10 cellular contexts compared by ENCODE assay signal in the genomic region with DNA sequence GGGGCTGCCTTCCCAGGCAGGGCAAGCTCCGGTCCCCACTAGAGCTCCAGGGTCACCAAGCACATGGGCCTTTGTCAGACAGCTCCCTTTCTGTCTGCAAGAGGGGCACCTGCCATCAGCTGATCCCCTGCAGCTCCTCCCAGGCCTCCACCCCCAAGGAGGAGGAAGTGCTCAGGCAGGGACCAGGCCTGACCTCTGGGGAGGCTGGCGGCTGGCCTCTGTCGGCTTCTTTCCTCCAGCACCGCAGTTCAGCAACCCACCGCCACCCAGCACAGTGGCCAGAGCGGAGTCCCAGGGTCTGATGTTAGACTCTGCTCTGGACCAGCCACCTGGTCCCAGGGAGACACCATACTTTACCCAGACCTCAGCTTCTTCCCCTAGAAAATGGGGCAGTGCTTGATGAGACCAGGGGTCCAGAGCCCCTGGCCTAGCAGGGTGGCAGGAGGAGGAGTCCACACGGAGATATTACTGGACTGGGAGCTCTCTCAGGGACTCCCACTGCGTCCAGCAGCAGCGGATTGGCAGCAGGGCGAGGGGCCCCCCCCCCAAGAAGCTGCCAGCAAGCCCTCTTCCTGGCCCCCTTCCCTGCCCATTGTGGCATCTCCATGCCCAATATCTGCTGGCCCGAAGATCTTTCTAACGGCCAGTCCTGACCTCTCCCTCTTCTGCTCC. TPM values are rescaled to one million over a fixed set of nuclear protein-coding genes. Genes with fewer than 3 reads are reported as not detected.
DNase-seq lines count a peak whose midpoint lies in the region; ATAC-seq, FAIRE-seq and TF ChIP-seq lines count a peak whose summit lies in the region.
"Had no signal": no experiment of that assay in that cellular context is flagged by ENCODE, and none has a peak within 500 bp of the region (broad histone marks: within the 10 kb centered on the region; RNA-seq: fewer than 3 reads in every experiment).

No MANE protein-coding gene starts in this region.

- H3K27me3 ChIP-seq in GM12878 (replicated peaks in 1 of 2; ENCODE audit: control insufficient read depth in 2 of 2, insufficient read depth in 2 of 2, low read length in 1 of 2) = no peaks in the 10 kb centered on the region
- no peaks in the 10 kb centered on the region for H3K27me3 ChIP-seq in osteoblast (ENCODE audit: insufficient read depth, low read length)

- no peak for TF ChIP-seq EP300 in GM12878 (IDR thresholded peaks at IDR 0.05; ENCODE audit: borderline replicate concordance in 1 of 2, control insufficient read depth in 1 of 2, low read depth in 2 of 2, low read length in 2 of 2)

- peak overlapping the region; percentile 97 for H3K27ac ChIP-seq in GM12878 (ENCODE audit: control insufficient read depth, insufficient read depth)
- no peak overlapping the region for H3K27ac ChIP-seq in osteoblast (ENCODE audit: low read depth, low read length)

- peak; percentile 44; the same call in 1 of the 2 replicates for TF ChIP-seq POLR2A in GM12878 (IDR thresholded peaks at IDR 0.05; ENCODE audit: low read depth, low read length)

- TF ChIP-seq CTCF in GM13977 (IDR thresholded peaks at IDR 0.05; ENCODE audit: extremely low read depth, insufficient read depth, missing control alignments) (no peak), GM12878 (IDR thresholded peaks at IDR 0.05 in 2 of 3, conservative IDR thresholded peaks at IDR 0.05 in 1 of 3; ENCODE audit: control insufficient read depth in 2 of 3, extremely low read depth in 1 of 3, insufficient read depth in 1 of 3, low read depth in 3 of 3, low read length in 3 of 3) (no peak), osteoblast (IDR thresholded peaks at IDR 0.05; ENCODE audit: extremely low read depth, low read depth, low read length) (no peak)

- H3K4me2 ChIP-seq in GM12878 (ENCODE audit: control insufficient read depth, insufficient read depth) (peak overlapping the region; percentile 73), osteoblast (ENCODE audit: insufficient read depth, low read length) (no peak overlapping the region)

- CTCF ChIA-PET in GM12878 (lab: Yijun Ruan, JAX) = interaction anchor here (0.6 to 5.6 kb wide), 15 partner anchors 11 to 427 kb away, joined by 3 to 39 read pairs (median 6); partner anchors contain the start of genes BLOC1S3, GEMIN7, PPP1R37 and TRAPPC6A

- H3K79me2 ChIP-seq in GM12878 (ENCODE audit: control insufficient read depth, insufficient read depth, low read length) = peaks cover 31% of the 10 kb centered on the region
- H3K79me2 ChIP-seq in osteoblast (ENCODE audit: insufficient read depth, low read length) = peaks cover 74% of the 10 kb centered on the region

- H3K4me3 ChIP-seq in GM12878 = peak overlapping the region; percentile 39; the same call in 1 of the 2 replicates
- no peak overlapping the region for H3K4me3 ChIP-seq in osteoblast (ENCODE audit: insufficient read depth, low read length)

- in situ Hi-C loops in GM13977 (cut with MboI; ENCODE audit: low pct_unique_long_range_greater_than_20kb, low sequenced_read_pairs, unreplicated experiment) (no loop called here), GM12878 (cut with MboI) (no loop called here)

- 41% methylated on average over 11 of the region's 12 CpGs for WGBS in GM12878 (ENCODE audit: insufficient coverage, insufficient replicate concordance, low lambda C conversion rate, missing lambda C conversion rate)

- H3K9ac ChIP-seq in GM12878 (ENCODE audit: control insufficient read depth, insufficient read depth, low read length) = peak overlapping the region; percentile 59

- SMC1A ChIA-PET in GM12878 (lab: Charles Lee; ENCODE audit: uncharacterized antibody, unreplicated experiment) = interaction anchor here (0.9 to 4.0 kb wide), 13 partner anchors 10 to 112 kb away, joined by 3 to 39 read pairs (median 5); partner anchors contain the start of genes BLOC1S3, CLASRP, PPP1R37 and TRAPPC6A

- BruUV-seq in GM12878 (replicated peaks; lab: Mats Ljungman, UMichigan) = TSS peak; percentile 94

- H2AFZ ChIP-seq in GM12878 (ENCODE audit: control insufficient read depth, low read depth, low read length) = no peak overlapping the region
- no peak overlapping the region for H2AFZ ChIP-seq in osteoblast (ENCODE audit: low read length)

- intact Hi-C loops in GM12878 (cut with micrococcal nuclease; ENCODE audit: unreplicated experiment) = loop anchor here (1.0 to 5.0 kb wide), 4 partner anchors 28 to 201 kb away; partner anchors contain the start of genes GEMIN7 and ZNF296

- POLR2A ChIA-PET in GM12878 (lab: Charles Lee) = interaction anchor here (0.5 to 4.5 kb wide), 20 partner anchors 11 to 994 kb away, joined by 3 to 33 read pairs (median 4); partner anchors contain the start of genes BLOC1S3, CLASRP, PPP1R37 and TRAPPC6A

- H3K36me3 ChIP-seq in GM12878 (ENCODE audit: control insufficient read depth in 2 of 2, insufficient read depth in 2 of 2, low read length in 1 of 2) (peaks cover 3 to 8% of the 10 kb centered on the region in 2 experiments; a peak in 3 of 4 replicates), osteoblast (ENCODE audit: insufficient read depth, low read length) (no peaks in the 10 kb centered on the region)

- RAD21 ChIA-PET in GM12878 (lab: Charles Lee; ENCODE audit: unreplicated experiment) = interaction anchor here (0.8 to 2.7 kb wide), 17 partner anchors 9 to 112 kb away, joined by 3 to 21 read pairs (median 5); partner anchors contain the start of genes BLOC1S3, GEMIN7, PPP1R37 and TRAPPC6A

- ATAC-seq in HG02798 (IDR thresholded peaks at IDR 0.05; ENCODE audit: poor library complexity, unreplicated experiment) (peak; percentile 9), GM12878 (peak; percentile 73)

- no peaks in the 10 kb centered on the region for H4K20me1 ChIP-seq in GM12878 (ENCODE audit: control insufficient read depth, insufficient read depth)
- H4K20me1 ChIP-seq in osteoblast (ENCODE audit: insufficient read depth, low read length) = peaks cover 29% of the 10 kb centered on the region

- FAIRE-seq in GM12878 (lab: Jason Lieb, UNC) = no peak

- peak; percentile 73 for DNase-seq in GM13977 (ENCODE audit: low spot score)
- no peak for DNase-seq in GM12878 (ENCODE audit: low read depth, low spot score)
- DNase-seq in osteoblast (ENCODE audit: insufficient read length, low spot score, missing footprints) = peak; percentile 69
- no peak for DNase-seq in activated gamma-delta T cell (lab: John Stamatoyannopoulos, UW)
- no peak for DNase-seq in cerebellar nuclear complex (lab: John Stamatoyannopoulos, UW)
- DNase-seq in activated CD4-positive, alpha-beta T cell treated with anti-CD3 and anti-CD28 coated beads for 1 hour = no peak
- no peak for DNase-seq in NCI-H226
- DNase-seq: mammary epithelial cell, NCI-H1048 had no signal

- TF ChIP-seq RAD21 in GM12878 (IDR thresholded peaks at IDR 0.05; ENCODE audit: insufficient read depth, low read depth, low read length) = no peak

- no peaks in the 10 kb centered on the region for H3K9me3 ChIP-seq in GM12878 (replicated peaks; ENCODE audit: control insufficient read depth, insufficient read depth, low read length)
- no peaks in the 10 kb centered on the region for H3K9me3 ChIP-seq in osteoblast (ENCODE audit: low read depth, low read length)

- H3K4me1 ChIP-seq in GM12878 (ENCODE audit: control insufficient read depth, insufficient read depth, low read length) (peaks cover 51% of the 10 kb centered on the region), osteoblast (ENCODE audit: insufficient read depth, low read length) (no peaks in the 10 kb centered on the region)

RNA-seq across cellular contexts. Expression of gene NKPD1, which starts 24.1 kb away (rescaled TPM):
- 1.4 and 1.6 TPM in 2 replicates for total RNA-seq in GM12878 (2013; cell fraction: nucleolus; rRNA removed)
- total RNA-seq in GM12878 (2014; rRNA removed) = 0.05 and 0.06 TPM in 2 replicates
- not detected in 2 replicates for total RNA-seq in GM12878 (2014; rRNA removed; fragmentation: Illumina TruSeq; extraction: Trizol)
- 0.05 and 0.13 TPM in 2 replicates for total RNA-seq in GM12878 (2021)
- polyA plus RNA-seq in GM12878 (2011; ENCODE audit: low read depth) = not detected
- not detected in 2 replicates for polyA plus RNA-seq in GM12878 (2011; rRNA removed)
- polyA plus RNA-seq in GM12878 (2011; cell fraction: cytosol; rRNA removed) = 0.03 TPM in 1 of 2 replicates, not detected in the other
- 0.28 and 0.37 TPM in 2 replicates for polyA plus RNA-seq in GM12878 (2011; cell fraction: nucleus; rRNA removed)
- 0.14 and 0.17 TPM in 2 replicates for polyA plus RNA-seq in GM12878 (2012)
- polyA plus RNA-seq in GM12878 (2014; fragmentation: Illumina TruSeq; extraction: Trizol) = not detected in 2 replicates
- polyA plus RNA-seq in GM12878 (2014; fragmentation: Nextera tagmentation; extraction: Ambion mirVana) = not detected
- 0.04 and 0.18 TPM in 2 replicates for polyA plus RNA-seq in GM12878 (2014; rRNA removed)
- not detected for polyA plus RNA-seq in GM12878 (2016; fragmentation: Nextera tagmentation; extraction: Ambion mirVana)
- polyA minus RNA-seq in GM12878 (2011; rRNA and poly(A)+ RNA removed) = 0.05 TPM in 1 of 2 replicates, not detected in the other
- polyA minus RNA-seq in GM12878 (2011; cell fraction: cytosol; rRNA and poly(A)+ RNA removed) = not detected in 2 replicates
- polyA minus RNA-seq in GM12878 (2011; cell fraction: nucleus; rRNA and poly(A)+ RNA removed) = 0.12 TPM in 1 of 2 replicates, not detected in the other
- 0.29 TPM in 1 of 2 replicates, not detected in the other for total RNA-seq in osteoblast

RNA-seq across cellular contexts. Expression of gene TRAPPC6A, which starts 41.4 kb away (rescaled TPM):
- total RNA-seq in GM12878 (2013; cell fraction: nucleolus; rRNA removed) = 3.3 and 5.8 TPM in 2 replicates
- total RNA-seq in GM12878 (2014; rRNA removed) (46.8 and 48.8 TPM in 2 replicates), GM12878 (2014; rRNA removed; fragmentation: Illumina TruSeq; extraction: Trizol) (21.5 and 23.8 TPM in 2 replicates), GM12878 (2021) (62.8 and 66.8 TPM in 2 replicates), osteoblast (13.8 and 17.4 TPM in 2 replicates)
- 37.6 TPM for polyA plus RNA-seq in GM12878 (2011; ENCODE audit: low read depth)
- polyA plus RNA-seq in GM12878 (2011; rRNA removed) (15.1 and 24.9 TPM in 2 replicates), GM12878 (2014; fragmentation: Illumina TruSeq; extraction: Trizol) (1.4 and 16.8 TPM in 2 replicates), GM12878 (2014; fragmentation: Nextera tagmentation; extraction: Ambion mirVana) (10 to 100 TPM in 1 of 2 experiments, 1 to 10 TPM in 1; 1.8 to 20.3 TPM), GM12878 (2014; rRNA removed) (66.7 and 68.2 TPM in 2 replicates), GM12878 (2016; fragmentation: Nextera tagmentation; extraction: Ambion mirVana) (10 to 100 TPM; 82.8 to 83.9 TPM)
- polyA plus RNA-seq in GM12878 (2011; cell fraction: cytosol; rRNA removed) = 59.6 and 60.5 TPM in 2 replicates
- polyA plus RNA-seq in GM12878 (2011; cell fraction: nucleus; rRNA removed) = 31.2 and 40.5 TPM in 2 replicates
- 90.0 and 92.6 TPM in 2 replicates for polyA plus RNA-seq in GM12878 (2012)
- 3.4 and 16.2 TPM in 2 replicates for polyA minus RNA-seq in GM12878 (2011; rRNA and poly(A)+ RNA removed)
- polyA minus RNA-seq in GM12878 (2011; cell fraction: cytosol; rRNA and poly(A)+ RNA removed) = 3.7 and 7.6 TPM in 2 replicates
- polyA minus RNA-seq in GM12878 (2011; cell fraction: nucleus; rRNA and poly(A)+ RNA removed) = 3.6 and 3.9 TPM in 2 replicates

RNA-seq across cellular contexts. Expression of gene BLOC1S3, which starts 41.9 kb away (rescaled TPM):
- total RNA-seq in GM12878 (2013; cell fraction: nucleolus; rRNA removed) = 8.3 and 8.9 TPM in 2 replicates
- total RNA-seq in GM12878 (2014; rRNA removed) (4.2 and 4.4 TPM in 2 replicates), GM12878 (2014; rRNA removed; fragmentation: Illumina TruSeq; extraction: Trizol) (3.6 and 4.1 TPM in 2 replicates), GM12878 (2021) (17.0 and 18.3 TPM in 2 replicates), osteoblast (7.2 and 10.0 TPM in 2 replicates)
- 4.9 TPM for polyA plus RNA-seq in GM12878 (2011; ENCODE audit: low read depth)
- polyA plus RNA-seq in GM12878 (2011; rRNA removed) (4.5 and 10.0 TPM in 2 replicates), GM12878 (2014; fragmentation: Illumina TruSeq; extraction: Trizol) (8.0 and 9.3 TPM in 2 replicates), GM12878 (2014; fragmentation: Nextera tagmentation; extraction: Ambion mirVana) (10 to 100 TPM; 10.0 to 14.5 TPM), GM12878 (2014; rRNA removed) (10.8 and 14.9 TPM in 2 replicates), GM12878 (2016; fragmentation: Nextera tagmentation; extraction: Ambion mirVana) (10 to 100 TPM; 14.7 to 15.0 TPM)
- 10.0 and 11.6 TPM in 2 replicates for polyA plus RNA-seq in GM12878 (2011; cell fraction: cytosol; rRNA removed)
- polyA plus RNA-seq in GM12878 (2011; cell fraction: nucleus; rRNA removed) = 6.6 and 7.7 TPM in 2 replicates
- polyA plus RNA-seq in GM12878 (2012) = 9.9 and 10.1 TPM in 2 replicates
- 11.9 and 15.3 TPM in 2 replicates for polyA minus RNA-seq in GM12878 (2011; rRNA and poly(A)+ RNA removed)
- polyA minus RNA-seq in GM12878 (2011; cell fraction: cytosol; rRNA and poly(A)+ RNA removed) = 6.5 and 6.9 TPM in 2 replicates
- 4.2 and 7.9 TPM in 2 replicates for polyA minus RNA-seq in GM12878 (2011; cell fraction: nucleus; rRNA and poly(A)+ RNA removed)

RNA-seq across cellular contexts. Expression of gene PPP1R37, which starts 43.7 kb away (rescaled TPM):
- 40.0 and 40.4 TPM in 2 replicates for total RNA-seq in GM12878 (2013; cell fraction: nucleolus; rRNA removed)
- 18.3 and 21.3 TPM in 2 replicates for total RNA-seq in GM12878 (2014; rRNA removed)
- 4.0 and 5.1 TPM in 2 replicates for total RNA-seq in GM12878 (2014; rRNA removed; fragmentation: Illumina TruSeq; extraction: Trizol)
- total RNA-seq in GM12878 (2021) = 15.8 and 20.9 TPM in 2 replicates
- 2.2 TPM for polyA plus RNA-seq in GM12878 (2011; ENCODE audit: low read depth)
- polyA plus RNA-seq in GM12878 (2011; rRNA removed) = 5.5 and 9.5 TPM in 2 replicates
- 10.6 and 16.8 TPM in 2 replicates for polyA plus RNA-seq in GM12878 (2011; cell fraction: cytosol; rRNA removed)
- polyA plus RNA-seq in GM12878 (2011; cell fraction: nucleus; rRNA removed) = 80.7 and 84.7 TPM in 2 replicates
- 9.0 and 17.0 TPM in 2 replicates for polyA plus RNA-seq in GM12878 (2012)
- polyA plus RNA-seq in GM12878 (2014; fragmentation: Illumina TruSeq; extraction: Trizol) = 0.63 and 1.9 TPM in 2 replicates
- under 1 TPM in 1 of 2 experiments, not detected in 1; 0.09 TPM for polyA plus RNA-seq in GM12878 (2014; fragmentation: Nextera tagmentation; extraction: Ambion mirVana)
- polyA plus RNA-seq in GM12878 (2014; rRNA removed) = 17.5 and 20.7 TPM in 2 replicates
- 1 to 10 TPM; 2.2 to 4.1 TPM for polyA plus RNA-seq in GM12878 (2016; fragmentation: Nextera tagmentation; extraction: Ambion mirVana)
- 5.9 and 11.1 TPM in 2 replicates for polyA minus RNA-seq in GM12878 (2011; rRNA and poly(A)+ RNA removed)
- polyA minus RNA-seq in GM12878 (2011; cell fraction: cytosol; rRNA and poly(A)+ RNA removed) = 4.5 and 8.8 TPM in 2 replicates
- 12.8 and 20.3 TPM in 2 replicates for polyA minus RNA-seq in GM12878 (2011; cell fraction: nucleus; rRNA and poly(A)+ RNA removed)
- total RNA-seq in osteoblast = 43.9 and 53.6 TPM in 2 replicates

RNA-seq across cellular contexts. Expression of gene GEMIN7, which starts 57.6 kb away (rescaled TPM):
- 29.8 and 32.3 TPM in 2 replicates for total RNA-seq in GM12878 (2013; cell fraction: nucleolus; rRNA removed)
- 36.9 and 44.8 TPM in 2 replicates for total RNA-seq in GM12878 (2014; rRNA removed)
- 25.2 and 26.5 TPM in 2 replicates for total RNA-seq in GM12878 (2014; rRNA removed; fragmentation: Illumina TruSeq; extraction: Trizol)
- total RNA-seq in GM12878 (2021) = 42.4 and 45.0 TPM in 2 replicates
- polyA plus RNA-seq in GM12878 (2011; ENCODE audit: low read depth) = 50.7 TPM
- 27.5 and 43.3 TPM in 2 replicates for polyA plus RNA-seq in GM12878 (2011; rRNA removed)
- 75.3 and 80.0 TPM in 2 replicates for polyA plus RNA-seq in GM12878 (2011; cell fraction: cytosol; rRNA removed)
- polyA plus RNA-seq in GM12878 (2011; cell fraction: nucleus; rRNA removed) = 104 and 138 TPM in 2 replicates
- polyA plus RNA-seq in GM12878 (2012) = 42.3 and 52.6 TPM in 2 replicates
- polyA plus RNA-seq in GM12878 (2014; fragmentation: Illumina TruSeq; extraction: Trizol) = 11.7 and 21.1 TPM in 2 replicates
- polyA plus RNA-seq in GM12878 (2014; fragmentation: Nextera tagmentation; extraction: Ambion mirVana) = 10 to 100 TPM; 51.6 to 55.3 TPM
- polyA plus RNA-seq in GM12878 (2014; rRNA removed) = 43.9 and 48.5 TPM in 2 replicates
- 10 to 100 TPM; 75.5 to 76.7 TPM for polyA plus RNA-seq in GM12878 (2016; fragmentation: Nextera tagmentation; extraction: Ambion mirVana)
- polyA minus RNA-seq in GM12878 (2011; rRNA and poly(A)+ RNA removed) = 12.9 and 37.6 TPM in 2 replicates
- 13.3 and 22.1 TPM in 2 replicates for polyA minus RNA-seq in GM12878 (2011; cell fraction: cytosol; rRNA and poly(A)+ RNA removed)
- polyA minus RNA-seq in GM12878 (2011; cell fraction: nucleus; rRNA and poly(A)+ RNA removed) = 12.8 and 21.5 TPM in 2 replicates
- total RNA-seq in osteoblast = 8.3 and 14.8 TPM in 2 replicates

Comparison
In these comparisons a context has a peak if more than half of its experiments do, and no peak if none do; other contexts are left out.
1. DNase-seq: peak in GM13977 (single experiment) and osteoblast (single experiment); none in GM12878 (single experiment), activated gamma-delta T cell (single experiment), cerebellar nuclear complex (0 of 2), activated CD4-positive, alpha-beta T cell treated with anti-CD3 and anti-CD28 coated beads for 1 hour (single experiment) and NCI-H226 (single experiment).